8 cellular contexts compared by ENCODE assay signal in genomic region chr14:68945585-68946289, GRCh38. TPM values are rescaled to one million over a fixed set of nuclear protein-coding genes. Genes with fewer than 3 reads are reported as not detected.
A peak's percentile ranks its signal among the peaks of the same experiment; 100 is the strongest.
DNase-seq lines count a peak whose midpoint lies in the region; ATAC-seq and TF ChIP-seq lines count a peak whose summit lies in the region.

No MANE protein-coding gene starts in this region.

- H3K27me3 ChIP-seq in RWPE2 (ENCODE audit: insufficient read depth, poor library complexity, severe bottlenecking) (no peaks in the 10 kb centered on the region), esophagus squamous epithelium (no peaks in the 10 kb centered on the region), smooth muscle cell (ENCODE audit: low read depth) (no peaks in the 10 kb centered on the region)

- no peak overlapping the region for H3K4me3 ChIP-seq in RWPE2 (ENCODE audit: severe bottlenecking)
- H3K4me3 ChIP-seq in esophagus squamous epithelium: no peak overlapping the region
- no peak overlapping the region for H3K4me3 ChIP-seq in smooth muscle cell

- no peak overlapping the region for H3K9ac ChIP-seq in smooth muscle cell (ENCODE audit: low read depth)

- no peak for ATAC-seq in RWPE2 (ENCODE audit: low read depth)
- ATAC-seq in GM18505 (IDR thresholded peaks at IDR 0.05; ENCODE audit: unreplicated experiment): no peak

- 57 to 63% methylated on average over 3 to 4 of the region's 11 CpGs for WGBS in esophagus squamous epithelium, 2 donors
- 79% methylated on average over 11 of the region's 11 CpGs for WGBS in smooth muscle cell (ENCODE audit: low lambda C conversion rate)

- no peak for TF ChIP-seq POLR2A in esophagus squamous epithelium (IDR thresholded peaks at IDR 0.05)
- TF ChIP-seq POLR2A in GM18505 (IDR thresholded peaks at IDR 0.05; ENCODE audit: borderline replicate concordance, extremely low read depth, insufficient read depth, insufficient read length): no peak

- peaks cover 99% of the 10 kb centered on the region for H3K4me1 ChIP-seq in RWPE2 (ENCODE audit: insufficient read depth, poor library complexity, severe bottlenecking)
- H3K4me1 ChIP-seq in esophagus squamous epithelium: peaks cover 81 to 100% (median 95%) of the 10 kb centered on the region in 3 donors
- peaks cover 40% of the 10 kb centered on the region for H3K4me1 ChIP-seq in smooth muscle cell (ENCODE audit: low read depth)

- peak; percentile 13 for DNase-seq in HT-29 (ENCODE audit: low spot score)
- DNase-seq in RWPE2 (ENCODE audit: low spot score): no peak
- no peak for DNase-seq in esophagus squamous epithelium (lab: John Stamatoyannopoulos, UW)
- DNase-seq in smooth muscle cell (lab: John Stamatoyannopoulos, UW; ENCODE audit: unreplicated experiment): no peak
- no peak for DNase-seq in RPMI8226
- no peak for DNase-seq in T-helper 2 cell
- DNase-seq in stimulated activated CD4-positive, alpha-beta T cell treated with anti-CD3 and anti-CD28 coated beads, Interleukin-2, amount 100 ng/mL, for 48 hours: no peak

- TF ChIP-seq CTCF in RWPE2 (IDR thresholded peaks at IDR 0.05; ENCODE audit: poor library complexity, severe bottlenecking) (no peak), esophagus squamous epithelium (IDR thresholded peaks at IDR 0.05) (no peak), smooth muscle cell (IDR thresholded peaks at IDR 0.05; ENCODE audit: borderline replicate concordance, insufficient read depth, poor library complexity, severe bottlenecking) (no peak)

- H3K9me3 ChIP-seq in RWPE2 (ENCODE audit: severe bottlenecking) (no peaks in the 10 kb centered on the region), esophagus squamous epithelium (no peaks in the 10 kb centered on the region), smooth muscle cell (replicated peaks; ENCODE audit: low read depth) (no peaks in the 10 kb centered on the region)

- no peak overlapping the region for H3K4me2 ChIP-seq in smooth muscle cell

- H2AFZ ChIP-seq in smooth muscle cell (ENCODE audit: low read depth): no peak overlapping the region

- peaks cover 99% of the 10 kb centered on the region for H4K20me1 ChIP-seq in smooth muscle cell (ENCODE audit: low read depth)

- peaks cover 99% of the 10 kb centered on the region for H3K79me2 ChIP-seq in smooth muscle cell (ENCODE audit: low read depth)

- peaks cover 71% of the 10 kb centered on the region for H3K36me3 ChIP-seq in RWPE2 (ENCODE audit: low read depth)
- no peaks in the 10 kb centered on the region for H3K36me3 ChIP-seq in esophagus squamous epithelium
- H3K36me3 ChIP-seq in smooth muscle cell (ENCODE audit: low read depth): no peaks in the 10 kb centered on the region

- intact Hi-C loops in esophagus squamous epithelium (cut with DNase I): no loop called here

- H3F3A ChIP-seq in smooth muscle cell (ENCODE audit: low read depth): peaks cover 70% of the 10 kb centered on the region

- H3K27ac ChIP-seq in RWPE2 (ENCODE audit: poor library complexity, severe bottlenecking) (peak overlapping the region; percentile 98), esophagus squamous epithelium (peak overlapping the region; percentile 0 to 90 (median 84)), smooth muscle cell (ENCODE audit: low read depth) (peak overlapping the region; percentile 96)

RNA-seq across cellular contexts. Expression of gene ACTN1, which starts 33.4 kb away (rescaled TPM):
- total RNA-seq in HT-29 (2014; rRNA removed; shearing (Covaris generic)): 104 and 115 TPM in 2 replicates
- 100 to 1,000 TPM; 118 to 145 (median 131) TPM for total RNA-seq in esophagus squamous epithelium
- 361 and 422 TPM in 2 replicates for total RNA-seq in smooth muscle cell
- 741 and 806 TPM in 2 replicates for polyA plus RNA-seq in smooth muscle cell
